ENCODE assay signal across 9 cellular contexts in genomic region chr11:65591939-65592814, GRCh38. TPM values are rescaled to one million over a fixed set of nuclear protein-coding genes. Genes with fewer than 3 reads are reported as not detected.
DNase-seq lines count a peak whose midpoint lies in the region; ATAC-seq and TF ChIP-seq lines count a peak whose summit lies in the region.
"Had no signal": no experiment of that assay in that cellular context is flagged by ENCODE, and none has a peak within 500 bp of the region (broad histone marks: within the 10 kb centered on the region; RNA-seq: fewer than 3 reads in every experiment).

No MANE protein-coding gene starts in this region.

- H3K27ac Mint-ChIP-seq in mesothelial cell of epicardium (no peak overlapping the region), type B pancreatic cell (no peak overlapping the region)
- H3K27ac Mint-ChIP-seq in activated T-helper 17 cell treated with anti-CD3 and anti-CD28 coated beads, Interleukin-2, amount 50 U/mL, for 72 hours = no peak overlapping the region
- H3K27ac Mint-ChIP-seq: activated T-cell treated with anti-CD3 and anti-CD28 coated beads, Interleukin-2, amount 50 U/mL, for 72 hours had no signal

- H3K4me1 ChIP-seq in heart left ventricle = peaks cover 6 to 66% (median 47%) of the 10 kb centered on the region in 12 donors

- ATAC-seq in heart left ventricle = peak in 3 of 4 donors; percentile 9 to 35 (median 19)
- ATAC-seq in activated T-helper 17 cell treated with anti-CD3 and anti-CD28 coated beads, Interleukin-2, amount 50 U/mL, for 72 hours (replicated peaks) = no peak
- ATAC-seq: activated T-cell treated with anti-CD3 and anti-CD28 coated beads, Interleukin-2, amount 50 U/mL, for 72 hours had no signal

- H3K27ac ChIP-seq in heart left ventricle = peak overlapping the region; percentile 27 to 80 (median 64)

- DNase-seq in astrocyte of the cerebellum (ENCODE audit: low read depth) = no peak
- DNase-seq in heart left ventricle = no peak
- DNase-seq in mesothelial cell of epicardium (ENCODE audit: low spot score in 2 of 2, unreplicated experiment in 2 of 2) = no peak
- DNase-seq in type B pancreatic cell (ENCODE audit: extremely low spot score, unreplicated experiment) = no peak
- no peak for DNase-seq in stimulated activated CD4-positive, alpha-beta T cell treated with anti-CD3 and anti-CD28 coated beads, Interleukin-15, amount 100 ng/mL, for 24 hours
- DNase-seq in HK-2 (ENCODE audit: unreplicated experiment) = no peak
- DNase-seq: activated T-cell treated with anti-CD3 and anti-CD28 coated beads, Interleukin-2, amount 50 U/mL, for 72 hours had no signal

- peaks cover 4% of the 10 kb centered on the region for H3K36me3 Mint-ChIP-seq in mesothelial cell of epicardium
- no peaks in the 10 kb centered on the region for H3K36me3 Mint-ChIP-seq in type B pancreatic cell
- peaks cover 68% of the 10 kb centered on the region for H3K36me3 Mint-ChIP-seq in activated T-helper 17 cell treated with anti-CD3 and anti-CD28 coated beads, Interleukin-2, amount 50 U/mL, for 72 hours (ENCODE audit: low read depth)

- H3K27me3 Mint-ChIP-seq in mesothelial cell of epicardium (ENCODE audit: low read depth) (peaks cover 22% of the 10 kb centered on the region), type B pancreatic cell (peaks cover 15% of the 10 kb centered on the region)
- no peaks in the 10 kb centered on the region for H3K27me3 Mint-ChIP-seq in activated T-helper 17 cell treated with anti-CD3 and anti-CD28 coated beads, Interleukin-2, amount 50 U/mL, for 72 hours

- peak; percentile 8 for TF ChIP-seq CTCF in astrocyte of the cerebellum (IDR thresholded peaks at IDR 0.05; ENCODE audit: low read depth, low read length, missing control alignments)
- peak in 7 of 12 donors; percentile 21 to 39 (median 28) for TF ChIP-seq CTCF in heart left ventricle (IDR thresholded peaks at IDR 0.05)
- TF ChIP-seq CTCF in mesothelial cell of epicardium (IDR thresholded peaks at IDR 0.05; ENCODE audit: unreplicated experiment) = peak; percentile 23
- TF ChIP-seq CTCF in type B pancreatic cell (conservative IDR thresholded peaks at IDR 0.05) = peak; percentile 58

- H3K4me1 Mint-ChIP-seq in mesothelial cell of epicardium (peaks cover 14% of the 10 kb centered on the region), type B pancreatic cell (ENCODE audit: unreplicated experiment) (peaks cover 10% of the 10 kb centered on the region)
- H3K4me1 Mint-ChIP-seq in activated T-helper 17 cell treated with anti-CD3 and anti-CD28 coated beads, Interleukin-2, amount 50 U/mL, for 72 hours = peaks cover 22% of the 10 kb centered on the region

- TF ChIP-seq POLR2A in heart left ventricle (IDR thresholded peaks at IDR 0.05) = no peak

- H3K36me3 ChIP-seq in heart left ventricle = peaks cover 0 to 52% (median 30%) of the 10 kb centered on the region in 9 donors

- H3K9me3 ChIP-seq in heart left ventricle = no peaks in the 10 kb centered on the region

- in situ Hi-C loops in astrocyte of the cerebellum (cut with HindIII; ENCODE audit: low sequenced_read_pairs) = no loop called here

- H3K4me3 Mint-ChIP-seq in mesothelial cell of epicardium (peak overlapping the region; percentile 51), type B pancreatic cell (peak overlapping the region; percentile 57)
- H3K4me3 Mint-ChIP-seq in activated T-helper 17 cell treated with anti-CD3 and anti-CD28 coated beads, Interleukin-2, amount 50 U/mL, for 72 hours = no peak overlapping the region
- H3K4me3 Mint-ChIP-seq: activated T-cell treated with anti-CD3 and anti-CD28 coated beads, Interleukin-2, amount 50 U/mL, for 72 hours had no signal

- H3K4me3 ChIP-seq in astrocyte of the cerebellum (ENCODE audit: low read depth, low read length) = no peak overlapping the region
- peak overlapping the region in 10 of 12 donors; percentile 14 to 47 (median 34) for H3K4me3 ChIP-seq in heart left ventricle

- WGBS in heart left ventricle, 4 donors = 47 to 83% (median 55%) methylated on average over 26 to 103 of the region's 103 CpGs

- H3K9me3 Mint-ChIP-seq in mesothelial cell of epicardium (no peaks in the 10 kb centered on the region), type B pancreatic cell (no peaks in the 10 kb centered on the region)
- H3K9me3 Mint-ChIP-seq in activated T-helper 17 cell treated with anti-CD3 and anti-CD28 coated beads, Interleukin-2, amount 50 U/mL, for 72 hours = no peaks in the 10 kb centered on the region
- H3K9me3 Mint-ChIP-seq: activated T-cell treated with anti-CD3 and anti-CD28 coated beads, Interleukin-2, amount 50 U/mL, for 72 hours had no signal

- intact Hi-C loops in heart left ventricle (cut with DNase I) = loop anchor here in 4 of 10 donors (2.0 to 10.0 kb wide), 5 partner anchors 15 to 217 kb away; partner anchors contain the start of gene EHBP1L1 (in 1 of the 4)

- H3K27me3 ChIP-seq in heart left ventricle = no peaks in the 10 kb centered on the region

RNA-seq across cellular contexts. Expression of gene KCNK7, which starts 3.4 kb away (rescaled TPM):
- total RNA-seq in heart left ventricle (under 1 TPM in 7 of 9 donors, not detected in 2; 0.18 to 0.75 (median 0.41) TPM), mesothelial cell of epicardium (0.95 to 2.4 TPM (median 1.7 TPM) in 3 replicates), type B pancreatic cell (ENCODE audit: low replicate concordance) (0.36 and 1.1 TPM in 2 replicates)
- 1 to 10 TPM in 1 of 2 donors, under 1 TPM in 1; 0.42 to 1.6 TPM for polyA plus RNA-seq in heart left ventricle
- under 1 TPM; 0.52 to 0.79 TPM for total RNA-seq in activated T-helper 17 cell treated with anti-CD3 and anti-CD28 coated beads, Interleukin-2, amount 50 U/mL, for 72 hours
- total RNA-seq: NCI-H460 had no signal

RNA-seq across cellular contexts. Expression of gene EHBP1L1, which starts 16.3 kb away (rescaled TPM):
- 100 to 1,000 TPM in 3 of 9 donors, 10 to 100 TPM in 6; 37.4 to 144 (median 80.9) TPM for total RNA-seq in heart left ventricle
- 10 to 100 TPM; 52.3 to 71.4 TPM for polyA plus RNA-seq in heart left ventricle
- total RNA-seq in mesothelial cell of epicardium = 30.4 to 35.2 TPM (median 33.8 TPM) in 3 replicates
- 10.9 and 14.7 TPM in 2 replicates for total RNA-seq in type B pancreatic cell (ENCODE audit: low replicate concordance)
- total RNA-seq in activated T-helper 17 cell treated with anti-CD3 and anti-CD28 coated beads, Interleukin-2, amount 50 U/mL, for 72 hours = 100 to 1,000 TPM; 126 to 167 TPM

RNA-seq across cellular contexts. Expression of gene FAM89B, which starts 19.8 kb away (rescaled TPM):
- total RNA-seq in heart left ventricle (10 to 100 TPM; 25.8 to 87.9 (median 38.4) TPM), mesothelial cell of epicardium (56.7 to 61.5 TPM (median 57.6 TPM) in 3 replicates), type B pancreatic cell (ENCODE audit: low replicate concordance) (55.7 and 56.1 TPM in 2 replicates)
- 10 to 100 TPM; 46.6 to 50.0 TPM for polyA plus RNA-seq in heart left ventricle
- total RNA-seq in activated T-helper 17 cell treated with anti-CD3 and anti-CD28 coated beads, Interleukin-2, amount 50 U/mL, for 72 hours = 10 to 100 TPM; 39.0 to 42.2 TPM

RNA-seq across cellular contexts. Expression of gene MAP3K11, which starts 21.8 kb away (rescaled TPM):
- total RNA-seq in heart left ventricle (10 to 100 TPM; 26.2 to 68.6 (median 31.4) TPM), mesothelial cell of epicardium (46.8 to 52.0 TPM (median 47.5 TPM) in 3 replicates), type B pancreatic cell (ENCODE audit: low replicate concordance) (56.7 and 61.9 TPM in 2 replicates)
- polyA plus RNA-seq in heart left ventricle = 10 to 100 TPM; 29.4 to 39.3 TPM
- total RNA-seq in activated T-helper 17 cell treated with anti-CD3 and anti-CD28 coated beads, Interleukin-2, amount 50 U/mL, for 72 hours = 10 to 100 TPM; 64.9 to 83.2 TPM

RNA-seq across cellular contexts. Expression of gene ZNRD2, which starts 21.9 kb away (rescaled TPM):
- total RNA-seq in heart left ventricle = 10 to 100 TPM; 23.2 to 63.6 (median 33.9) TPM
- 100 to 1,000 TPM in 1 of 2 donors, 10 to 100 TPM in 1; 49.7 to 101 TPM for polyA plus RNA-seq in heart left ventricle
- total RNA-seq in mesothelial cell of epicardium = 23.1 to 27.8 TPM (median 27.4 TPM) in 3 replicates
- total RNA-seq in type B pancreatic cell (ENCODE audit: low replicate concordance) = 32.2 and 33.9 TPM in 2 replicates
- total RNA-seq in activated T-helper 17 cell treated with anti-CD3 and anti-CD28 coated beads, Interleukin-2, amount 50 U/mL, for 72 hours = 10 to 100 TPM; 30.3 to 49.4 TPM

Comparison
In these comparisons a context has a peak if more than half of its experiments do, and no peak if none do; other contexts are left out.
1. CTCF ChIP-seq: peak in every context shown above with its lines; median percentile 58 in type B pancreatic cell; 28 in heart left ventricle; 23 in mesothelial cell of epicardium; 8 in astrocyte of the cerebellum.